In the genomic region with DNA sequence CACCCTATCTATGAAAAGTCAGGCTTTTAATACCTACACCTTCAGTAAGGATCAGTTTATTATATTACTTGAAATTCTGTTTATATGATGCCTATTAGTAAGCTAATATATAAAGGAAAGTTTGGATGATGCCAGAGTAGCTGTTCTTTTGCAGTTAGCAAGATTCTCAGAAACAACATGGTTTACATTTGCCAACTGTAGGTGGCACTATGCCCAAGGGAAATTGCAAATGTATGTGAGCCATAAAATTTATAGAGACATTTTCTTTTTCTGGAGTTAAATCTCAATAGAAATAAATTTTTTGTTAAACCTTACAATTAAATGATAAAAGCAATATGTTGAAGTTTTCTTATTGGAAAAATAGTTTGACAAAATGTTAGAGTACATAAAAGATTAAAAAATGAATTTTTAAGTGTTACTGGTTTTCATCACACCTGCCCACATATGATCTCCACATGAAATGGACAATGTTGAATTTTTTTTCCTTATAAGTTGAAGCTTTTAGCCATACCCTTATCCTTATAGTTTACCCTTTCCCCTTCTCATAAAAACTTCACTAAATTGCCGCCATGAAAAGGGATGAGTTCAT, we compare ENCODE assay signal across 9 cellular contexts. TPM values are rescaled to one million over a fixed set of nuclear protein-coding genes. Genes with fewer than 3 reads are reported as not detected.
A peak's percentile ranks its signal among the peaks of the same experiment; 100 is the strongest.
DNase-seq lines count a peak whose midpoint lies in the region; ATAC-seq, FAIRE-seq and TF ChIP-seq lines count a peak whose summit lies in the region.
"Had no signal": no experiment of that assay in that cellular context is flagged by ENCODE, and none has a peak within 500 bp of the region (broad histone marks: within the 10 kb centered on the region; RNA-seq: fewer than 3 reads in every experiment).

No MANE protein-coding gene starts in this region.

- H3K4me1 ChIP-seq in lung (ENCODE audit: control insufficient read depth in 2 of 2, insufficient read depth in 2 of 2, low read length in 2 of 2) (no peaks in the 10 kb centered on the region), upper lobe of right lung (no peaks in the 10 kb centered on the region)
- H3K4me1 ChIP-seq: BLaER1 treated with 17β-estradiol and CSF1 and Interleukin-3, amounts not matched to agents 10 nM and 100 nM had no signal

- ATAC-seq in lung (ENCODE audit: insufficient read depth, low FRiP score), result no peak
- no peak for ATAC-seq in upper lobe of right lung
- no peak for ATAC-seq in GM18502 (IDR thresholded peaks at IDR 0.05; ENCODE audit: poor library complexity, unreplicated experiment)

- intact Hi-C loops in upper lobe of right lung (cut with DNase I), result no loop called here

- H3K27ac ChIP-seq in lung (ENCODE audit: low read depth in 1 of 2, low read length in 1 of 2) (no peak overlapping the region), upper lobe of right lung (no peak overlapping the region)
- H3K27ac ChIP-seq: BLaER1 treated with 17β-estradiol and CSF1 and Interleukin-3, amounts not matched to agents 10 nM and 100 nM had no signal

- DNase-seq in NCI-H2081 (lab: John Stamatoyannopoulos, UW) (peak; percentile 18 to 23), NCI-H2081 treated with DMSO at 0.1 percent for 48 hours (lab: John Stamatoyannopoulos, UW) (no peak), LHCN-M2 (ENCODE audit: low read depth) (peak; percentile 46), SK-N-DZ (ENCODE audit: low spot score) (peak; percentile 38), bronchial epithelial cell (ENCODE audit: low read depth) (peak; percentile 58), lung (ENCODE audit: low spot score) (no peak), upper lobe of right lung (no peak)

- H3K27me3 ChIP-seq in bronchial epithelial cell (ENCODE audit: control insufficient read depth, insufficient read depth, low read length) (no peaks in the 10 kb centered on the region), lung (ENCODE audit: control insufficient read depth, insufficient read depth) (no peaks in the 10 kb centered on the region), upper lobe of right lung (no peaks in the 10 kb centered on the region)
- H3K27me3 ChIP-seq: BLaER1 treated with 17β-estradiol and CSF1 and Interleukin-3, amounts not matched to agents 10 nM and 100 nM had no signal

- H3K9me3 ChIP-seq in lung (ENCODE audit: control insufficient read depth in 2 of 2, insufficient read depth in 1 of 2, low read length in 1 of 2) (no peaks in the 10 kb centered on the region), upper lobe of right lung (no peaks in the 10 kb centered on the region)
- H3K9me3 ChIP-seq: BLaER1 treated with 17β-estradiol and CSF1 and Interleukin-3, amounts not matched to agents 10 nM and 100 nM had no signal

- FAIRE-seq in bronchial epithelial cell (lab: Jason Lieb, UNC), result no peak

- WGBS in lung, 2 donors, result 91% methylated on average over 1 of the region's 1 CpG

- TF ChIP-seq CTCF in bronchial epithelial cell (IDR thresholded peaks at IDR 0.05; ENCODE audit: insufficient read depth, low read length, severe bottlenecking), result peak; percentile 39
- peak; percentile 41 for TF ChIP-seq CTCF in lung (IDR thresholded peaks at IDR 0.05; ENCODE audit: control extremely low read depth, extremely low read depth)
- peak; percentile 60 for TF ChIP-seq CTCF in upper lobe of right lung (IDR thresholded peaks at IDR 0.05)

- H3K36me3 ChIP-seq in bronchial epithelial cell (ENCODE audit: control insufficient read depth, insufficient read depth, low read length) (no peaks in the 10 kb centered on the region), lung (ENCODE audit: control insufficient read depth in 2 of 2, insufficient read depth in 2 of 2, low read length in 2 of 2) (no peaks in the 10 kb centered on the region), upper lobe of right lung (no peaks in the 10 kb centered on the region)
- H3K36me3 ChIP-seq: BLaER1 treated with 17β-estradiol and CSF1 and Interleukin-3, amounts not matched to agents 10 nM and 100 nM had no signal

- no peak overlapping the region for H3K4me3 ChIP-seq in bronchial epithelial cell (ENCODE audit: low read depth, low read length)
- H3K4me3 ChIP-seq in lung, result no peak overlapping the region
- no peak overlapping the region for H3K4me3 ChIP-seq in upper lobe of right lung
- H3K4me3 ChIP-seq: BLaER1 treated with 17β-estradiol and CSF1 and Interleukin-3, amounts not matched to agents 10 nM and 100 nM had no signal

RNA-seq across cellular contexts. Expression of a gene that starts 32.1 kb away (rescaled TPM):
- 0.06 and 0.13 TPM in 2 replicates for total RNA-seq in LHCN-M2 (2014; rRNA removed)
- 0.05 TPM for polyA plus RNA-seq in LHCN-M2 (2012)
- 1.3 and 1.5 TPM in 2 replicates for polyA plus RNA-seq in SK-N-DZ (2014; cell fraction: cytosol; rRNA removed)
- 1.9 TPM in 1 of 2 replicates, not detected in the other for polyA plus RNA-seq in SK-N-DZ (2014; cell fraction: nucleus; rRNA removed)
- total RNA-seq in bronchial epithelial cell, result 0.13 and 0.26 TPM in 2 replicates
- total RNA-seq in lung, result 1 to 10 TPM in 1 of 2 donors, under 1 TPM in 1; 0.40 to 1.2 TPM
- polyA plus RNA-seq in lung, result under 1 TPM; 0.26 to 0.64 TPM
- 0.93 TPM for total RNA-seq in upper lobe of right lung

RNA-seq across cellular contexts. Expression of a gene that starts 48.5 kb away (rescaled TPM):
- total RNA-seq in LHCN-M2 (2014; rRNA removed) (not detected in 2 replicates), bronchial epithelial cell (not detected in 2 replicates), lung (under 1 TPM in 1 of 2 donors, not detected in 1; 0.15 TPM), upper lobe of right lung (not detected)
- not detected for polyA plus RNA-seq in LHCN-M2 (2012)
- not detected in 2 replicates for polyA plus RNA-seq in SK-N-DZ (2014; cell fraction: cytosol; rRNA removed)
- not detected in 2 replicates for polyA plus RNA-seq in SK-N-DZ (2014; cell fraction: nucleus; rRNA removed)
- polyA plus RNA-seq in lung, result not detected

Comparison
In these comparisons a context has a peak if more than half of its experiments do, and no peak if none do; other contexts are left out.
1. DNase-seq: peak in NCI-H2081 (2 of 2), LHCN-M2 (single experiment), SK-N-DZ (single experiment) and bronchial epithelial cell (single experiment); none in NCI-H2081 treated with DMSO at 0.1 percent for 48 hours (single experiment), lung (single experiment) and upper lobe of right lung (single experiment).
2. Peak in every context shown above with its lines, with median percentiles within 50 percentile points of each other: CTCF ChIP-seq.